Comparison of ENCODE assay signal across 19 cellular contexts in genomic region chr22:34330432-34330831, GRCh38.
"Had no signal": no experiment of that assay in that cellular context is flagged by ENCODE, and none has a peak within 500 bp of the region (broad histone marks: within the 10 kb centered on the region; RNA-seq: fewer than 3 reads in every experiment).

No MANE protein-coding gene starts in this region.

- H3K9me3 ChIP-seq: colonic mucosa had no signal

- H3K27ac ChIP-seq: colonic mucosa, epithelial cell of prostate, foreskin keratinocyte, heart right ventricle, left lung, lower lobe of right lung had no signal

- H3K36me3 ChIP-seq: colonic mucosa, heart right ventricle, left lung, lower lobe of right lung had no signal

- H3K4me3 ChIP-seq: colonic mucosa, heart right ventricle, left lung, lower lobe of right lung, mucosa of descending colon had no signal

- ATAC-seq: effector memory CD8-positive, alpha-beta T cell; esophagus mucosa; foreskin keratinocyte; heart right ventricle; left cardiac atrium; left lung; left ventricle myocardium superior; lower lobe of right lung; mucosa of descending colon had no signal

- DNase-seq: colonic mucosa; cortex of kidney; effector CD8-positive, alpha-beta T cell; effector memory CD8-positive, alpha-beta T cell; endodermal cell; erythroblast; foreskin keratinocyte; glutamatergic neuron; head of caudate nucleus; heart right ventricle; hippocampal formation; left cardiac atrium; left lung; left ventricle myocardium superior; lower lobe of right lung; mesenchymal stem cell; mucosa of descending colon had no signal

- H3K27me3 ChIP-seq: colonic mucosa, foreskin keratinocyte, heart right ventricle, left lung had no signal

- H3K4me1 ChIP-seq: colonic mucosa, heart right ventricle, left lung, lower lobe of right lung had no signal
